8 cellular contexts compared by ENCODE assay signal in genomic region chr19:33273881-33274662, GRCh38. TPM values are rescaled to one million over a fixed set of nuclear protein-coding genes. Genes with fewer than 3 reads are reported as not detected.
A peak's percentile ranks its signal among the peaks of the same experiment; 100 is the strongest.
DNase-seq lines count a peak whose midpoint lies in the region; ATAC-seq, FAIRE-seq and TF ChIP-seq lines count a peak whose summit lies in the region.

No MANE protein-coding gene starts in this region.

- H3K27ac ChIP-seq in C4-2B = peak overlapping the region; percentile 85

- H3K27ac Mint-ChIP-seq in activated naive CD4-positive, alpha-beta T cell treated with anti-CD3 and anti-CD28 coated beads, Interleukin-2, amount 50 U/mL, for 72 hours = no peak overlapping the region

- DNase-seq in M059J (ENCODE audit: low read depth) (peak; percentile 51), kidney glomerular epithelial cell (lab: John Stamatoyannopoulos, UW) (peak; percentile 59), GM12892 (ENCODE audit: insufficient read length) (no peak)
- DNase-seq in activated naive CD4-positive, alpha-beta T cell treated with anti-CD3 and anti-CD28 coated beads, Interleukin-2, amount 50 U/mL, for 72 hours (ENCODE audit: low spot score in 2 of 2) = peak in 1 of 2 donors; percentile 33
- DNase-seq in stimulated activated CD4-positive, alpha-beta T cell treated with anti-CD3 and anti-CD28 coated beads, TNF-alpha, amount 100 ng/mL, for 24 hours (ENCODE audit: low read depth in 3 of 3) = peak in 2 of 3 experiments; percentile 12 to 39

- H3K36me3 Mint-ChIP-seq in activated naive CD4-positive, alpha-beta T cell treated with anti-CD3 and anti-CD28 coated beads, Interleukin-2, amount 50 U/mL, for 72 hours = no peaks in the 10 kb centered on the region

- FAIRE-seq in GM12892 (lab: Jason Lieb, UNC) = no peak

- TF ChIP-seq POLR2A in GM12892 (IDR thresholded peaks at IDR 0.05; ENCODE audit: low read depth, low read length) = no peak

- no peak for TF ChIP-seq CTCF in C4-2B (conservative IDR thresholded peaks at IDR 0.05)

- H3K9me3 Mint-ChIP-seq in activated naive CD4-positive, alpha-beta T cell treated with anti-CD3 and anti-CD28 coated beads, Interleukin-2, amount 50 U/mL, for 72 hours = no peaks in the 10 kb centered on the region

- ATAC-seq in activated naive CD4-positive, alpha-beta T cell treated with anti-CD3 and anti-CD28 coated beads, Interleukin-2, amount 50 U/mL, for 72 hours = peak; percentile 28 to 71
- no peak for ATAC-seq in GM19397 (IDR thresholded peaks at IDR 0.05; ENCODE audit: unreplicated experiment)
- no peak for ATAC-seq in HG02870 (IDR thresholded peaks at IDR 0.05; ENCODE audit: unreplicated experiment)

RNA-seq across cellular contexts. Expression of gene CEBPA, which starts 28.3 kb away (rescaled TPM):
- 0.05 TPM in 1 of 2 replicates, not detected in the other for total RNA-seq in M059J (2014; rRNA removed; shearing (Covaris generic))
- under 1 TPM in 1 of 2 donors, not detected in 1; 0.49 TPM for total RNA-seq in activated naive CD4-positive, alpha-beta T cell treated with anti-CD3 and anti-CD28 coated beads, Interleukin-2, amount 50 U/mL, for 72 hours
- polyA plus RNA-seq in GM12892 (2012; ENCODE audit: missing spikeins) = not detected

RNA-seq across cellular contexts. Expression of gene SLC7A10, which starts 48.4 kb away (rescaled TPM):
- not detected in 2 replicates for total RNA-seq in M059J (2014; rRNA removed; shearing (Covaris generic))
- not detected for total RNA-seq in activated naive CD4-positive, alpha-beta T cell treated with anti-CD3 and anti-CD28 coated beads, Interleukin-2, amount 50 U/mL, for 72 hours
- polyA plus RNA-seq in GM12892 (2012; ENCODE audit: missing spikeins) = not detected

Comparison
In these comparisons a context has a peak if more than half of its experiments do, and no peak if none do; other contexts are left out.
1. ATAC-seq: peak in activated naive CD4-positive, alpha-beta T cell treated with anti-CD3 and anti-CD28 coated beads, Interleukin-2, amount 50 U/mL, for 72 hours (2 of 2); none in GM19397 (single experiment) and HG02870 (single experiment).